In the genomic region with DNA sequence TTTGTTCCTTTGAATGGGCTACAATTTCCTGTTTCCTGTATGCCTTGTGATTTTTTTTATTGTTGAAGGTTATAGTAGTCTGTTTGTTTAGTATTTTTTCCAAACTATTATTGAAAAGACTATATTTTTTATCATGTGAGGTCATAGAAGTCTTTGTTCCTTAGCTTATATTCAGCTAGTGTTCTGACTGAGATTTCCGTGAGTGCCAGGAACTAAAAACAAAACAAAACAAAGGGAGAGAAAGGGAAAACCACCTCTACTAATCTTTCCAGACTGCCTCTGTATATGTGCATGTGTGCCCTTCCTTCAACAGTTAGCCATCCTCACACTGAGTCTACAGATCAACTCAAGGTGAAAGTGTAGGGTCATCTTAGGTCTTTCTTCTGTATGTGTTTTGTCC, we compare ENCODE assay signal across 17 cellular contexts.
"Had no signal": no experiment of that assay in that cellular context is flagged by ENCODE, and none has a peak within 500 bp of the region (broad histone marks: within the 10 kb centered on the region; RNA-seq: fewer than 3 reads in every experiment).

No MANE protein-coding gene starts in this region.

- H3K4me3 Mint-ChIP-seq: activated CD4-positive, alpha-beta T cell treated with anti-CD3 and anti-CD28 coated beads, Interleukin-2, amount 10 ng/mL, durations not matched to agents 24 days and 14 days; activated naive CD4-positive, alpha-beta T cell treated with anti-CD3 and anti-CD28 coated beads, Interleukin-2, amount 50 U/mL, for 24 hours; immature natural killer cell; type B pancreatic cell had no signal

- H3K27ac ChIP-seq: ascending aorta, coronary artery, esophagus squamous epithelium, parathyroid adenoma, right lobe of liver, stomach had no signal

- H3K27ac Mint-ChIP-seq: activated CD4-positive, alpha-beta T cell treated with anti-CD3 and anti-CD28 coated beads, Interleukin-2, amount 10 ng/mL, durations not matched to agents 24 days and 14 days; activated naive CD4-positive, alpha-beta T cell treated with anti-CD3 and anti-CD28 coated beads, Interleukin-2, amount 50 U/mL, for 24 hours; activated T-helper 2 cell treated with anti-CD3 and anti-CD28 coated beads, Interferon-gamma antibody, Interleukin-2, Interleukin-4, amounts not matched to agents 10 μg/mL and 5 μg/mL and 100 μg/mL, durations not matched to agents 14 hours and 24 hours and 36 hours; type B pancreatic cell had no signal

- H3K27me3 Mint-ChIP-seq: activated CD4-positive, alpha-beta T cell treated with anti-CD3 and anti-CD28 coated beads, Interleukin-2, amount 10 ng/mL, durations not matched to agents 24 days and 14 days; activated naive CD4-positive, alpha-beta T cell treated with anti-CD3 and anti-CD28 coated beads, Interleukin-2, amount 50 U/mL, for 24 hours; naive thymus-derived CD8-positive, alpha-beta T cell; type B pancreatic cell had no signal

- ATAC-seq: naive thymus-derived CD8-positive, alpha-beta T cell; right lobe of liver had no signal

- DNase-seq: activated CD4-positive, alpha-beta T cell treated with anti-CD3 and anti-CD28 coated beads, Interleukin-2, amount 10 ng/mL, durations not matched to agents 24 days and 14 days; activated T-cell treated with anti-CD3 and anti-CD28 coated beads for 4 hours; effector CD4-positive, alpha-beta T cell; esophagus squamous epithelium; immature natural killer cell; mesenchymal stem cell; naive thymus-derived CD8-positive, alpha-beta T cell; right lobe of liver; small intestine; stimulated activated CD4-positive, alpha-beta T cell treated with anti-CD3 and anti-CD28 coated beads, Interleukin-4, amount 100 ng/mL, for 1 hour; stomach had no signal
